Comparison of ENCODE assay signal across 8 cellular contexts in the genomic region with DNA sequence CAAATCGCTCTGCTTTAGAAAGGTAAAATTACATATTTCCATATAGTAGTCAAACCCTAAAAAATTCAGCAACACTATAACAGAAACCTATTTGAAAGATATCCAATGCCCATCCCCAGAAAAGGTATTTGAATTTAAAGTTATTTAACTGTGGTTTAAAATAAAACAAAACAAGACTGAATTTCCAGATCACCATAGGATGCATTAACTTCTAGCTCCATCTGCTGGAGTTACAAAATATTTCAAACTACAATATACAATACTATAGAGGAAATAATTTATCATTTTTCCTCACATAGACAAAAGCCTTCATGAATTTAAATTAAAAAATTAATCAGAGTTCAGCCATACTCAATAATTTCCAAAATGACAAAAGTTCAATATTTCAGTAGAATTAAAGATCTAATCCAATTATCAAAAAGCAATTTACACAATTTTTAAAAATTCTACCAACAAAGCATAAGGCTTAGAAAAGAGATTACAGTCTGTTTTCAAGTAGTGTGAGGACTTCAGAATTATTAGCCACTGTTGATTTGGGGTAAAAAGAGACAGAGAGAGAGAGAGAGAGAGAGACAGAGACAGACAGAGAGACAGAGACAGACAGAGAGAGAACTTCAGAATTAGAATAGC.
DNase-seq lines count a peak whose midpoint lies in the region; ATAC-seq and TF ChIP-seq lines count a peak whose summit lies in the region.

No MANE protein-coding gene starts in this region.

- no peaks in the 10 kb centered on the region for H3K9me3 ChIP-seq in SK-N-SH

- no peak overlapping the region for H3K27ac Mint-ChIP-seq in glutamatergic neuron (ENCODE audit: unreplicated experiment)

- H3K36me3 ChIP-seq in SK-N-SH (replicated peaks in 1 of 2; ENCODE audit: control insufficient read depth in 1 of 2, insufficient read depth in 2 of 2, low read length in 1 of 2), result peaks cover 4 to 20% of the 10 kb centered on the region in 2 experiments

- H3K9ac ChIP-seq in SK-N-SH, result no peak overlapping the region

- peak; percentile 98 for TF ChIP-seq RAD21 in SK-N-SH (IDR thresholded peaks at IDR 0.05; ENCODE audit: low read length)

- no peak for ATAC-seq in GM19395 (IDR thresholded peaks at IDR 0.05; ENCODE audit: unreplicated experiment)
- no peak for ATAC-seq in HG03460 (IDR thresholded peaks at IDR 0.05; ENCODE audit: unreplicated experiment)

- no peaks in the 10 kb centered on the region for H3K4me1 Mint-ChIP-seq in glutamatergic neuron (ENCODE audit: low read depth, unreplicated experiment)

- TF ChIP-seq CTCF in AG10803 (conservative IDR thresholded peaks at IDR 0.05; ENCODE audit: low read length), result peak; percentile 62
- peak; percentile 88 for TF ChIP-seq CTCF in SK-N-SH (IDR thresholded peaks at IDR 0.05)
- TF ChIP-seq CTCF in glutamatergic neuron (IDR thresholded peaks at IDR 0.05; ENCODE audit: partially characterized antibody, unreplicated experiment), result peak; percentile 57

- H3K4me3 ChIP-seq in AG10803 (ENCODE audit: low read length) (no peak overlapping the region), SK-N-SH (ENCODE audit: low read depth in 2 of 2, low read length in 1 of 2) (no peak overlapping the region)

- CTCF ChIA-PET in SK-N-SH (lab: Yijun Ruan, JAX), result interaction anchor here (0.6 to 3.5 kb wide), 38 partner anchors 8 to 1009 kb away, joined by 3 to 26 read pairs (median 4); a partner anchor contains a TSS

- no peaks in the 10 kb centered on the region for H3K79me2 ChIP-seq in SK-N-SH (ENCODE audit: insufficient read depth)

- POLR2A ChIA-PET in SK-N-SH (lab: Yijun Ruan, JAX), result interaction anchor here (0.9 kb wide), 1 partner anchor 39 kb away, joined by 3 read pairs; no protein-coding TSS in a partner anchor

- 97% methylated on average over 1 of the region's 1 CpG for WGBS in SK-N-SH (ENCODE audit: low lambda C conversion rate)

- no peaks in the 10 kb centered on the region for H3K36me3 Mint-ChIP-seq in glutamatergic neuron (ENCODE audit: unreplicated experiment)

- no peaks in the 10 kb centered on the region for H3K9me2 ChIP-seq in SK-N-SH

- TF ChIP-seq EP300 in SK-N-SH (IDR thresholded peaks at IDR 0.05; ENCODE audit: borderline replicate concordance in 1 of 2, low read depth in 1 of 2, low read length in 1 of 2), result no peak

- no peak overlapping the region for H3K4me3 Mint-ChIP-seq in glutamatergic neuron (ENCODE audit: unreplicated experiment)

- no peaks in the 10 kb centered on the region for H3K27me3 ChIP-seq in SK-N-SH (ENCODE audit: insufficient read depth)

- no peaks in the 10 kb centered on the region for H3K9me3 Mint-ChIP-seq in glutamatergic neuron (ENCODE audit: unreplicated experiment)

- no peak overlapping the region for H2AFZ ChIP-seq in SK-N-SH (ENCODE audit: low read depth)

- H3K27ac ChIP-seq in SK-N-SH (ENCODE audit: low read depth in 2 of 2, low read length in 1 of 2), result peak overlapping the region in 1 of 2 experiments; percentile 20; a peak in 1 of 4 replicates

- H4K20me1 ChIP-seq in SK-N-SH (ENCODE audit: insufficient read depth), result no peaks in the 10 kb centered on the region

- no peaks in the 10 kb centered on the region for H3F3A ChIP-seq in SK-N-SH (replicated peaks; ENCODE audit: insufficient read depth)

- H3K27me3 Mint-ChIP-seq in glutamatergic neuron (ENCODE audit: unreplicated experiment), result no peaks in the 10 kb centered on the region

- H3K4me2 ChIP-seq in SK-N-SH, result no peak overlapping the region

- DNase-seq in AG10803 (ENCODE audit: low read depth), result peak; percentile 24
- DNase-seq in GM19240 (ENCODE audit: insufficient read length, low spot score), result peak; percentile 1
- peak; percentile 44 for DNase-seq in SK-N-SH
- DNase-seq in glutamatergic neuron, result no peak
- no peak for DNase-seq in activated gamma-delta T cell (lab: John Stamatoyannopoulos, UW)
- no peak for DNase-seq in stimulated activated CD4-positive, alpha-beta T cell treated with anti-CD3 and anti-CD28 coated beads, Interleukin-2, amount 100 ng/mL, for 48 hours

- peaks cover 0 to 11% of the 10 kb centered on the region in 2 experiments; a peak in 2 of 4 replicates for H3K4me1 ChIP-seq in SK-N-SH (ENCODE audit: control insufficient read depth in 1 of 2, insufficient read depth in 2 of 2, low read depth in 1 of 2, low read length in 1 of 2)

TF ChIP-seq in SK-N-SH, 30 proteins besides CTCF, POLR2A, EP300 and RAD21:
- TF ChIP-seq, protein P1, sequence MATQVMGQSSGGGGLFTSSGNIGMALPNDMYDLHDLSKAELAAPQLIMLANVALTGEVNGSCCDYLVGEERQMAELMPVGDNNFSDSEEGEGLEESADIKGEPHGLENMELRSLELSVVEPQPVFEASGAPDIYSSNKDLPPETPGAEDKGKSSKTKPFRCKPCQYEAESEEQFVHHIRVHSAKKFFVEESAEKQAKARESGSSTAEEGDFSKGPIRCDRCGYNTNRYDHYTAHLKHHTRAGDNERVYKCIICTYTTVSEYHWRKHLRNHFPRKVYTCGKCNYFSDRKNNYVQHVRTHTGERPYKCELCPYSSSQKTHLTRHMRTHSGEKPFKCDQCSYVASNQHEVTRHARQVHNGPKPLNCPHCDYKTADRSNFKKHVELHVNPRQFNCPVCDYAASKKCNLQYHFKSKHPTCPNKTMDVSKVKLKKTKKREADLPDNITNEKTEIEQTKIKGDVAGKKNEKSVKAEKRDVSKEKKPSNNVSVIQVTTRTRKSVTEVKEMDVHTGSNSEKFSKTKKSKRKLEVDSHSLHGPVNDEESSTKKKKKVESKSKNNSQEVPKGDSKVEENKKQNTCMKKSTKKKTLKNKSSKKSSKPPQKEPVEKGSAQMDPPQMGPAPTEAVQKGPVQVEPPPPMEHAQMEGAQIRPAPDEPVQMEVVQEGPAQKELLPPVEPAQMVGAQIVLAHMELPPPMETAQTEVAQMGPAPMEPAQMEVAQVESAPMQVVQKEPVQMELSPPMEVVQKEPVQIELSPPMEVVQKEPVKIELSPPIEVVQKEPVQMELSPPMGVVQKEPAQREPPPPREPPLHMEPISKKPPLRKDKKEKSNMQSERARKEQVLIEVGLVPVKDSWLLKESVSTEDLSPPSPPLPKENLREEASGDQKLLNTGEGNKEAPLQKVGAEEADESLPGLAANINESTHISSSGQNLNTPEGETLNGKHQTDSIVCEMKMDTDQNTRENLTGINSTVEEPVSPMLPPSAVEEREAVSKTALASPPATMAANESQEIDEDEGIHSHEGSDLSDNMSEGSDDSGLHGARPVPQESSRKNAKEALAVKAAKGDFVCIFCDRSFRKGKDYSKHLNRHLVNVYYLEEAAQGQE (IDR thresholded peaks at IDR 0.05; ENCODE audit: low read depth, low read length), result no peak
- TF ChIP-seq, protein P2, sequence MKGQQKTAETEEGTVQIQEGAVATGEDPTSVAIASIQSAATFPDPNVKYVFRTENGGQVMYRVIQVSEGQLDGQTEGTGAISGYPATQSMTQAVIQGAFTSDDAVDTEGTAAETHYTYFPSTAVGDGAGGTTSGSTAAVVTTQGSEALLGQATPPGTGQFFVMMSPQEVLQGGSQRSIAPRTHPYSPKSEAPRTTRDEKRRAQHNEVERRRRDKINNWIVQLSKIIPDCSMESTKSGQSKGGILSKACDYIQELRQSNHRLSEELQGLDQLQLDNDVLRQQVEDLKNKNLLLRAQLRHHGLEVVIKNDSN (IDR thresholded peaks at IDR 0.05; ENCODE audit: borderline replicate concordance, low read depth), result no peak
- peak; percentile 59 for TF ChIP-seq SMC3 (IDR thresholded peaks at IDR 0.05; ENCODE audit: low read depth, low read length)
- no peak for TF ChIP-seq FOXJ3 (CRISPR knock-in tag; IDR thresholded peaks at IDR 0.05)
- peak; percentile 13 for TF ChIP-seq CHD2 (IDR thresholded peaks at IDR 0.05; ENCODE audit: low read length, partially characterized antibody)

Comparison
In these comparisons a context has a peak if more than half of its experiments do, and no peak if none do; other contexts are left out.
1. DNase-seq: peak in AG10803 (single experiment), GM19240 (single experiment) and SK-N-SH (single experiment); none in glutamatergic neuron (single experiment), activated gamma-delta T cell (single experiment) and stimulated activated CD4-positive, alpha-beta T cell treated with anti-CD3 and anti-CD28 coated beads, Interleukin-2, amount 100 ng/mL, for 48 hours (0 of 2).
2. Peak in every context shown above with its lines, with median percentiles within 50 percentile points of each other: CTCF ChIP-seq.